25 cellular contexts compared by ENCODE assay signal in genomic region chr20:61566691-61567090, GRCh38.
"Had no signal": no experiment of that assay in that cellular context is flagged by ENCODE, and none has a peak within 500 bp of the region (broad histone marks: within the 10 kb centered on the region; RNA-seq: fewer than 3 reads in every experiment).

No MANE protein-coding gene starts in this region.

- H3K27ac Mint-ChIP-seq: immature natural killer cell; natural killer cell treated with Interleukin-12 subunit alpha and Interleukin-12 subunit beta and Interleukin-15 and Interleukin-18, amount 100 ng/mL, for 72 hours; stimulated activated naive B cell treated with anti-CD40 and anti-IgM and Interleukin-4, amounts not matched to agents 10 μg/mL and 1 μg/mL and 100 μg/mL, for 72 hours had no signal

- DNase-seq: colonic mucosa; dermis blood vessel endothelial cell; esophagus squamous epithelium; foreskin fibroblast; glutamatergic neuron; immature natural killer cell; left cardiac atrium; left ventricle myocardium inferior; mesenchymal stem cell; midbrain; psoas muscle; retina; stimulated activated CD4-positive, alpha-beta T cell treated with anti-CD3 and anti-CD28 coated beads, Interleukin-15, amount 100 ng/mL, for 24 hours; stimulated activated CD4-positive, alpha-beta T cell treated with anti-CD3 and anti-CD28 coated beads, Interleukin-1b, Interleukin-23, amount 100 ng/mL, for 48 hours; stimulated activated CD4-positive, alpha-beta T cell treated with anti-CD3 and anti-CD28 coated beads, Interleukin-4, amount 100 ng/mL, for 24 hours; stimulated activated naive B cell treated with anti-CD40 and anti-IgM and Interleukin-4, amounts not matched to agents 10 μg/mL and 1 μg/mL and 100 μg/mL, for 72 hours; stomach; substantia nigra; transverse colon had no signal

- ATAC-seq: gastroesophageal sphincter; left cardiac atrium; psoas muscle; right lobe of liver; stimulated activated naive B cell treated with anti-CD40 and anti-IgM and Interleukin-4, amounts not matched to agents 10 μg/mL and 1 μg/mL and 100 μg/mL, for 72 hours had no signal

- H3K4me3 ChIP-seq: colonic mucosa, esophagus squamous epithelium, gastroesophageal sphincter, left ventricle myocardium inferior, lung, psoas muscle, right lobe of liver, stomach, thoracic aorta, transverse colon had no signal

- H3K4me1 ChIP-seq: colonic mucosa, esophagus squamous epithelium, gastroesophageal sphincter, left ventricle myocardium inferior, psoas muscle, right lobe of liver, stomach, transverse colon had no signal

- FAIRE-seq: keratinocyte had no signal

- H3K9me3 Mint-ChIP-seq: natural killer cell treated with Interleukin-12 subunit alpha and Interleukin-12 subunit beta and Interleukin-15 and Interleukin-18, amount 100 ng/mL, for 72 hours; stimulated activated naive B cell treated with anti-CD40 and anti-IgM and Interleukin-4, amounts not matched to agents 10 μg/mL and 1 μg/mL and 100 μg/mL, for 72 hours had no signal

- H3K4me3 Mint-ChIP-seq: immature natural killer cell; natural killer cell treated with Interleukin-12 subunit alpha and Interleukin-12 subunit beta and Interleukin-15 and Interleukin-18, amount 100 ng/mL, for 72 hours; stimulated activated naive B cell treated with anti-CD40 and anti-IgM and Interleukin-4, amounts not matched to agents 10 μg/mL and 1 μg/mL and 100 μg/mL, for 72 hours had no signal

- H3K36me3 ChIP-seq: colonic mucosa, esophagus squamous epithelium, gastroesophageal sphincter, left ventricle myocardium inferior, right lobe of liver, stomach, thoracic aorta, transverse colon had no signal

- H3K27me3 ChIP-seq: colonic mucosa, right lobe of liver, transverse colon had no signal

- H3K27ac ChIP-seq: colonic mucosa, esophagus squamous epithelium, gastroesophageal sphincter, left ventricle myocardium inferior, psoas muscle, right lobe of liver, stomach, thoracic aorta, transverse colon had no signal

- H3K4me1 Mint-ChIP-seq: immature natural killer cell; stimulated activated naive B cell treated with anti-CD40 and anti-IgM and Interleukin-4, amounts not matched to agents 10 μg/mL and 1 μg/mL and 100 μg/mL, for 72 hours had no signal

- H3K36me3 Mint-ChIP-seq: immature natural killer cell; natural killer cell treated with Interleukin-12 subunit alpha and Interleukin-12 subunit beta and Interleukin-15 and Interleukin-18, amount 100 ng/mL, for 72 hours; stimulated activated naive B cell treated with anti-CD40 and anti-IgM and Interleukin-4, amounts not matched to agents 10 μg/mL and 1 μg/mL and 100 μg/mL, for 72 hours had no signal

- H3K9me3 ChIP-seq: colonic mucosa, esophagus squamous epithelium, gastroesophageal sphincter, left ventricle myocardium inferior, psoas muscle, right lobe of liver, stomach, thoracic aorta, transverse colon had no signal

- H3K27me3 Mint-ChIP-seq: natural killer cell treated with Interleukin-12 subunit alpha and Interleukin-12 subunit beta and Interleukin-15 and Interleukin-18, amount 100 ng/mL, for 72 hours; stimulated activated naive B cell treated with anti-CD40 and anti-IgM and Interleukin-4, amounts not matched to agents 10 μg/mL and 1 μg/mL and 100 μg/mL, for 72 hours had no signal
